Comparison of ENCODE assay signal across 7 cellular contexts in genomic region chr10:99234067-99234738, GRCh38. TPM values are rescaled to one million over a fixed set of nuclear protein-coding genes. Genes with fewer than 3 reads are reported as not detected.
DNase-seq lines count a peak whose midpoint lies in the region; ATAC-seq, FAIRE-seq and TF ChIP-seq lines count a peak whose summit lies in the region.

No MANE protein-coding gene starts in this region.

- H3K4me1 ChIP-seq in H9 (ENCODE audit: insufficient read depth, low read length) (no peaks in the 10 kb centered on the region; the same call in 1 of the 2 replicates), GM12878 (ENCODE audit: control insufficient read depth, insufficient read depth, low read length) (peaks cover 13% of the 10 kb centered on the region), spleen (peaks cover 18 to 50% (median 37%) of the 10 kb centered on the region in 6 donors)

- no TSS peak for BruUV-seq in GM12878 (replicated peaks; lab: Mats Ljungman, UMichigan)

- no peak overlapping the region for H3K14ac ChIP-seq in H9 (ENCODE audit: insufficient read depth, low read length)

- H4K20me1 ChIP-seq in H9 (ENCODE audit: control insufficient read depth, insufficient read depth, insufficient read length) (no peaks in the 10 kb centered on the region), GM12878 (ENCODE audit: control insufficient read depth, insufficient read depth) (no peaks in the 10 kb centered on the region)

- no peak overlapping the region for H3K27ac Mint-ChIP-seq in H9

- no peaks in the 10 kb centered on the region for H3K79me2 ChIP-seq in H9 (ENCODE audit: insufficient read depth, low read length)
- H3K79me2 ChIP-seq in GM12878 (ENCODE audit: control insufficient read depth, insufficient read depth, low read length): no peaks in the 10 kb centered on the region

- H3K27me3 Mint-ChIP-seq in H9 (ENCODE audit: low read depth): peaks cover 99% of the 10 kb centered on the region

- TF ChIP-seq CTCF in H9 (conservative IDR thresholded peaks at IDR 0.05) (no peak), GM12878 (IDR thresholded peaks at IDR 0.05 in 2 of 3, conservative IDR thresholded peaks at IDR 0.05 in 1 of 3; ENCODE audit: control insufficient read depth in 2 of 3, extremely low read depth in 1 of 3, insufficient read depth in 1 of 3, low read depth in 3 of 3, low read length in 3 of 3) (no peak), spleen (IDR thresholded peaks at IDR 0.05 in 8 of 11, conservative IDR thresholded peaks at IDR 0.05 in 3 of 11) (no peak)

- no peak overlapping the region for H2BK12ac ChIP-seq in H9 (ENCODE audit: insufficient read length, low read depth, low read length)

- WGBS in H9 (ENCODE audit: extremely low coverage, insufficient read length, low lambda C conversion rate): no CpG with 5 or more reads among the region's 45 CpGs
- WGBS in GM12878 (ENCODE audit: insufficient coverage, insufficient replicate concordance, low lambda C conversion rate, missing lambda C conversion rate): 2% methylated on average over 45 of the region's 45 CpGs
- WGBS in spleen, 5 donors: 1 to 2% (median 2%) methylated on average over 45 of the region's 45 CpGs

- no peaks in the 10 kb centered on the region for H3K79me1 ChIP-seq in H9 (ENCODE audit: insufficient read depth, low read depth, low read length, poor library complexity, severe bottlenecking)

- H3K9me3 Mint-ChIP-seq in H9: peaks cover 0 to 3% of the 10 kb centered on the region in 2 experiments; a peak in 1 of 5 replicates

- H2AFZ ChIP-seq in H9 (ENCODE audit: low read length) (no peak overlapping the region), GM12878 (ENCODE audit: control insufficient read depth, low read depth, low read length) (no peak overlapping the region)

- H3K27ac ChIP-seq in H9 (ENCODE audit: insufficient read length, low read depth, low read length) (no peak overlapping the region), GM12878 (ENCODE audit: control insufficient read depth, insufficient read depth) (no peak overlapping the region), spleen (no peak overlapping the region)

- no peak overlapping the region for H3K9ac ChIP-seq in H9 (ENCODE audit: extremely low read depth, insufficient read length, low read length)
- no peak overlapping the region for H3K9ac ChIP-seq in GM12878 (ENCODE audit: control insufficient read depth, insufficient read depth, low read length)

- CTCF ChIA-PET in GM12878 (lab: Yijun Ruan, JAX): no interaction called here

- FAIRE-seq in GM12878 (lab: Jason Lieb, UNC): peak; percentile 84
- no peak for FAIRE-seq in RCC 7860 (lab: Jason Lieb, UNC)

- no peak overlapping the region for H4K5ac ChIP-seq in H9 (ENCODE audit: insufficient read length, low read depth, low read length)

- in situ Hi-C loops in GM12878 (cut with MboI): no loop called here

- 0 out of 2 replicates have a peak, but pooled peaks have one; percentile 9 for TF ChIP-seq RAD21 in GM12878 (IDR thresholded peaks at IDR 0.05; ENCODE audit: insufficient read depth, low read depth, low read length)

- no peak overlapping the region for H4K91ac ChIP-seq in H9 (ENCODE audit: insufficient read length, low read depth, low read length)

- H3K36me3 ChIP-seq in GM12878 (ENCODE audit: control insufficient read depth in 2 of 2, insufficient read depth in 2 of 2, low read length in 1 of 2) (no peaks in the 10 kb centered on the region), spleen (no peaks in the 10 kb centered on the region)

- TF ChIP-seq EP300 in GM12878 (IDR thresholded peaks at IDR 0.05; ENCODE audit: borderline replicate concordance in 1 of 2, control insufficient read depth in 1 of 2, low read depth in 2 of 2, low read length in 2 of 2): no peak

- SMC1A ChIA-PET in GM12878 (lab: Charles Lee; ENCODE audit: uncharacterized antibody, unreplicated experiment): interaction anchor here (0.8 kb wide), 1 partner anchor 767 kb away, joined by 3 read pairs; no protein-coding TSS in a partner anchor

- POLR2A ChIA-PET in GM12878 (lab: Charles Lee): no interaction called here

- H2AK5ac ChIP-seq in H9 (ENCODE audit: insufficient read length, low read length): no peak overlapping the region

- peak overlapping the region; percentile 86 for H3K4me2 ChIP-seq in H9 (ENCODE audit: insufficient read depth, insufficient read length, low read length)
- peak overlapping the region; percentile 53; the same call in 1 of the 2 replicates for H3K4me2 ChIP-seq in GM12878 (ENCODE audit: control insufficient read depth, insufficient read depth)

- no peak overlapping the region for H2BK120ac ChIP-seq in H9 (ENCODE audit: low read depth, low read length, poor library complexity, severe bottlenecking)

- H3K23ac ChIP-seq in H9 (ENCODE audit: insufficient read length, low read depth, low read length): no peak overlapping the region

- no peak overlapping the region for H3K56ac ChIP-seq in H9 (ENCODE audit: insufficient read length, low read depth, low read length)

- peak; percentile 64 for DNase-seq in H9
- peak; percentile 22 for DNase-seq in NCI-H510A (lab: John Stamatoyannopoulos, UW)
- DNase-seq in GM12878 (ENCODE audit: low read depth, low spot score): peak; percentile 17
- DNase-seq in iPS-NIHi11 (ENCODE audit: low spot score): peak; percentile 51
- peak; percentile 94 for DNase-seq in spleen
- DNase-seq in RCC 7860 (ENCODE audit: low spot score): no peak

- no peaks in the 10 kb centered on the region for H3K9me3 ChIP-seq in H9 (ENCODE audit: control insufficient read depth, low read depth, low read length)
- H3K9me3 ChIP-seq in GM12878 (replicated peaks; ENCODE audit: control insufficient read depth, insufficient read depth, low read length): peaks cover 11% of the 10 kb centered on the region; the same call in 2 of the 3 replicates
- peaks cover 0 to 4% (median 0%) of the 10 kb centered on the region in 8 donors for H3K9me3 ChIP-seq in spleen

- H4K8ac ChIP-seq in H9 (replicated peaks; ENCODE audit: insufficient read length, low read depth, low read length): no peak overlapping the region

- TF ChIP-seq POLR2A in GM12878 (IDR thresholded peaks at IDR 0.05; ENCODE audit: low read depth, low read length) (no peak), spleen (IDR thresholded peaks at IDR 0.05) (no peak)

- no peak overlapping the region for H2BK20ac ChIP-seq in H9 (ENCODE audit: low read depth, low read length, poor library complexity, severe bottlenecking)

- H3K4me1 Mint-ChIP-seq in H9: peaks cover 42 to 58% of the 10 kb centered on the region in 2 experiments

- no peak overlapping the region for H3K18ac ChIP-seq in H9 (ENCODE audit: insufficient read length, low read depth, low read length)

- no peak overlapping the region for H3K4ac ChIP-seq in H9 (ENCODE audit: low read depth, low read length)

- ATAC-seq in GM18502 (IDR thresholded peaks at IDR 0.05; ENCODE audit: poor library complexity, unreplicated experiment) (peak; percentile 98), GM12878 (peak; percentile 92)

- RAD21 ChIA-PET in GM12878 (lab: Charles Lee; ENCODE audit: unreplicated experiment): no interaction called here

- peaks cover 35% of the 10 kb centered on the region for H3K23me2 ChIP-seq in H9 (ENCODE audit: insufficient read length, low read depth, low read length, poor library complexity, severe bottlenecking)

- H2BK5ac ChIP-seq in H9 (ENCODE audit: insufficient read length, low read length): no peak overlapping the region

- H3K36me3 Mint-ChIP-seq in H9 (ENCODE audit: insufficient read depth in 1 of 3, low read depth in 3 of 3): no peaks in the 10 kb centered on the region

- H3K4me3 ChIP-seq in GM12878: no peak overlapping the region
- H3K4me3 ChIP-seq in spleen: peak overlapping the region; percentile 9 to 64 (median 36)

- no peak overlapping the region for H3T11ph ChIP-seq in H9 (ENCODE audit: low read length)

- H3K27me3 ChIP-seq in H9 (ENCODE audit: insufficient read depth, low read length) (peaks cover 54% of the 10 kb centered on the region), GM12878 (replicated peaks in 1 of 2; ENCODE audit: control insufficient read depth in 2 of 2, insufficient read depth in 2 of 2, low read length in 1 of 2) (peaks cover 11 to 19% of the 10 kb centered on the region in 2 experiments), spleen (replicated peaks in 1 of 7) (peaks cover 25 to 100% (median 87%) of the 10 kb centered on the region in 7 donors)

- intact Hi-C loops in GM12878 (cut with micrococcal nuclease; ENCODE audit: unreplicated experiment) (no loop called here), spleen (cut with DNase I; ENCODE audit: low total_unique reads) (no loop called here)

- H2BK15ac ChIP-seq in H9 (ENCODE audit: low read depth, low read length): no peak overlapping the region

- peak overlapping the region; percentile 62 to 76 for H3K4me3 Mint-ChIP-seq in H9

TF ChIP-seq in GM12878, 131 proteins besides CTCF, POLR2A, EP300 and RAD21 (continues in another document):
- TF ChIP-seq IRF4 (IDR thresholded peaks at IDR 0.05; ENCODE audit: low read depth, low read length): peak; percentile 71; the same call in 1 of the 2 replicates
- TF ChIP-seq HDAC6 (IDR thresholded peaks at IDR 0.05; ENCODE audit: unreplicated experiment): no peak
- TF ChIP-seq CREB1 (IDR thresholded peaks at IDR 0.05; ENCODE audit: low read depth): peak; percentile 41; the same call in 1 of the 2 replicates
- peak; percentile 83 for TF ChIP-seq MAX (IDR thresholded peaks at IDR 0.05; ENCODE audit: low read depth, low read length)
- no peak for TF ChIP-seq CBX3 (IDR thresholded peaks at IDR 0.05; ENCODE audit: borderline replicate concordance, low read depth)

RNA-seq across cellular contexts. Expression of gene HPSE2, which starts 1.4 kb away (rescaled TPM):
- total RNA-seq in H9 (2021) (0.15 and 0.20 TPM in 2 replicates), GM12878 (2014; rRNA removed) (not detected in 2 replicates), GM12878 (2014; rRNA removed; fragmentation: Illumina TruSeq; extraction: Trizol) (not detected in 2 replicates), GM12878 (2021) (not detected in 2 replicates), spleen (under 1 TPM in 2 of 7 donors, not detected in 5; 0.13 to 0.64 TPM)
- total RNA-seq in GM12878 (2013; cell fraction: nucleolus; rRNA removed): not detected in 2 replicates
- polyA plus RNA-seq in GM12878 (2011; ENCODE audit: low read depth): not detected
- polyA plus RNA-seq in GM12878 (2011; rRNA removed) (not detected in 2 replicates), GM12878 (2014; fragmentation: Illumina TruSeq; extraction: Trizol) (not detected in 2 replicates), GM12878 (2014; fragmentation: Nextera tagmentation; extraction: Ambion mirVana) (not detected), GM12878 (2014; rRNA removed) (not detected in 2 replicates), GM12878 (2016; fragmentation: Nextera tagmentation; extraction: Ambion mirVana) (under 1 TPM in 1 of 2 experiments, not detected in 1; 0.06 TPM), spleen (under 1 TPM; 0.02 to 0.03 (median 0.03) TPM)
- polyA plus RNA-seq in GM12878 (2011; cell fraction: cytosol; rRNA removed): 0.04 TPM in 1 of 2 replicates, not detected in the other
- 0.03 TPM in 1 of 2 replicates, not detected in the other for polyA plus RNA-seq in GM12878 (2011; cell fraction: nucleus; rRNA removed)
- polyA plus RNA-seq in GM12878 (2012): 0.07 and 0.15 TPM in 2 replicates
- not detected in 2 replicates for polyA minus RNA-seq in GM12878 (2011; rRNA and poly(A)+ RNA removed)
- not detected in 2 replicates for polyA minus RNA-seq in GM12878 (2011; cell fraction: cytosol; rRNA and poly(A)+ RNA removed)
- polyA minus RNA-seq in GM12878 (2011; cell fraction: nucleus; rRNA and poly(A)+ RNA removed): not detected in 2 replicates
